In genomic region chr12:91053951-91054715, GRCh38 we compare ENCODE assay signal across 15 cellular contexts. TPM values are rescaled to one million over a fixed set of nuclear protein-coding genes. Genes with fewer than 3 reads are reported as not detected.
DNase-seq lines count a peak whose midpoint lies in the region; ATAC-seq, FAIRE-seq and TF ChIP-seq lines count a peak whose summit lies in the region.
"Had no signal": no experiment of that assay in that cellular context is flagged by ENCODE, and none has a peak within 500 bp of the region (broad histone marks: within the 10 kb centered on the region; RNA-seq: fewer than 3 reads in every experiment).

No MANE protein-coding gene starts in this region.

- H3K4me1 Mint-ChIP-seq in osteocyte (ENCODE audit: unreplicated experiment): peaks cover 16% of the 10 kb centered on the region
- H3K4me1 Mint-ChIP-seq in stimulated activated effector memory CD8-positive, alpha-beta T cell treated with anti-CD3 and anti-CD28 coated beads, Interleukin-12 subunit alpha, Interleukin-12 subunit beta, amount 100 ng/mL, for 72 hours: no peaks in the 10 kb centered on the region
- H3K4me1 Mint-ChIP-seq: activated naive CD4-positive, alpha-beta T cell treated with anti-CD3 and anti-CD28 coated beads, Interleukin-2, amount 50 U/mL, for 24 hours had no signal

- no peaks in the 10 kb centered on the region for H3K36me3 Mint-ChIP-seq in osteocyte (ENCODE audit: unreplicated experiment)
- no peaks in the 10 kb centered on the region for H3K36me3 Mint-ChIP-seq in stimulated activated effector memory CD8-positive, alpha-beta T cell treated with anti-CD3 and anti-CD28 coated beads, Interleukin-12 subunit alpha, Interleukin-12 subunit beta, amount 100 ng/mL, for 72 hours
- H3K36me3 Mint-ChIP-seq: activated naive CD4-positive, alpha-beta T cell treated with anti-CD3 and anti-CD28 coated beads, Interleukin-2, amount 50 U/mL, for 24 hours had no signal

- peaks cover 4% of the 10 kb centered on the region for H3K9me3 Mint-ChIP-seq in osteocyte (ENCODE audit: unreplicated experiment)
- no peaks in the 10 kb centered on the region for H3K9me3 Mint-ChIP-seq in stimulated activated effector memory CD8-positive, alpha-beta T cell treated with anti-CD3 and anti-CD28 coated beads, Interleukin-12 subunit alpha, Interleukin-12 subunit beta, amount 100 ng/mL, for 72 hours
- H3K9me3 Mint-ChIP-seq: activated naive CD4-positive, alpha-beta T cell treated with anti-CD3 and anti-CD28 coated beads, Interleukin-2, amount 50 U/mL, for 24 hours had no signal

- no peak overlapping the region for H3K4me3 Mint-ChIP-seq in osteocyte (ENCODE audit: unreplicated experiment)
- H3K4me3 Mint-ChIP-seq in stimulated activated effector memory CD8-positive, alpha-beta T cell treated with anti-CD3 and anti-CD28 coated beads, Interleukin-12 subunit alpha, Interleukin-12 subunit beta, amount 100 ng/mL, for 72 hours: no peak overlapping the region
- H3K4me3 Mint-ChIP-seq: activated naive CD4-positive, alpha-beta T cell treated with anti-CD3 and anti-CD28 coated beads, Interleukin-2, amount 50 U/mL, for 24 hours had no signal

- TF ChIP-seq CTCF in osteocyte (IDR thresholded peaks at IDR 0.05): no peak

- no peak for ATAC-seq in stimulated activated effector memory CD8-positive, alpha-beta T cell treated with anti-CD3 and anti-CD28 coated beads, Interleukin-12 subunit alpha, Interleukin-12 subunit beta, amount 100 ng/mL, for 72 hours

- FAIRE-seq in endometrium (lab: Jason Lieb, UNC): peak; percentile 94

- H3K27me3 Mint-ChIP-seq in osteocyte (ENCODE audit: unreplicated experiment): no peaks in the 10 kb centered on the region

- DNase-seq in GM03348 (ENCODE audit: low spot score): peak; percentile 4
- DNase-seq in NCI-H2227 treated with DMSO at 0.1 percent for 48 hours (lab: John Stamatoyannopoulos, UW): peak; percentile 41
- DNase-seq in osteocyte (ENCODE audit: extremely low spot score, unreplicated experiment): peak; percentile 83
- DNase-seq in stimulated activated effector memory CD8-positive, alpha-beta T cell treated with anti-CD3 and anti-CD28 coated beads, Interleukin-12 subunit alpha, Interleukin-12 subunit beta, amount 100 ng/mL, for 72 hours (ENCODE audit: low spot score in 2 of 2): no peak
- DNase-seq in activated CD4-positive, alpha-beta T cell treated with anti-CD3 and anti-CD28 coated beads for 48 hours: no peak
- DNase-seq in NCI-H1694 treated with DMSO at 0.1 percent for 48 hours (lab: John Stamatoyannopoulos, UW): no peak
- DNase-seq in stimulated activated CD4-positive, alpha-beta T cell treated with anti-CD3 and anti-CD28 coated beads, Interleukin-4, amount 100 ng/mL, for 1 hour: no peak
- DNase-seq: activated CD4-positive, alpha-beta T cell treated with anti-CD3 and anti-CD28 coated beads, Interleukin-2, amount 50 U/mL, for 1 hour; Caco-2; islet precursor cell; KBM-7; stimulated activated CD4-positive, alpha-beta T cell treated with anti-CD3 and anti-CD28 coated beads, Interleukin-4, amount 100 ng/mL, for 24 hours; substantia nigra had no signal

- H3K27ac Mint-ChIP-seq in osteocyte (ENCODE audit: unreplicated experiment): peak overlapping the region; percentile 56
- no peak overlapping the region for H3K27ac Mint-ChIP-seq in stimulated activated effector memory CD8-positive, alpha-beta T cell treated with anti-CD3 and anti-CD28 coated beads, Interleukin-12 subunit alpha, Interleukin-12 subunit beta, amount 100 ng/mL, for 72 hours
- H3K27ac Mint-ChIP-seq: activated naive CD4-positive, alpha-beta T cell treated with anti-CD3 and anti-CD28 coated beads, Interleukin-2, amount 50 U/mL, for 24 hours had no signal

RNA-seq across cellular contexts. Expression of gene KERA, which starts 3.7 kb away (rescaled TPM):
- not detected in 2 replicates for total RNA-seq in osteocyte
- total RNA-seq: Caco-2 had no signal

RNA-seq across cellular contexts. Expression of gene EPYC, which starts 49.4 kb away (rescaled TPM):
- total RNA-seq in osteocyte: not detected in 2 replicates
- total RNA-seq: Caco-2 had no signal

RNA-seq across cellular contexts. Expression of gene LUM, which starts 57.2 kb away (rescaled TPM):
- 473 and 481 TPM in 2 replicates for total RNA-seq in osteocyte

Comparison
In these comparisons a context has a peak if more than half of its experiments do, and no peak if none do; other contexts are left out.
1. DNase-seq: peak in GM03348 (single experiment), NCI-H2227 treated with DMSO at 0.1 percent for 48 hours (single experiment) and osteocyte (single experiment); none in stimulated activated effector memory CD8-positive, alpha-beta T cell treated with anti-CD3 and anti-CD28 coated beads, Interleukin-12 subunit alpha, Interleukin-12 subunit beta, amount 100 ng/mL, for 72 hours (0 of 2), activated CD4-positive, alpha-beta T cell treated with anti-CD3 and anti-CD28 coated beads for 48 hours (single experiment), NCI-H1694 treated with DMSO at 0.1 percent for 48 hours (single experiment) and stimulated activated CD4-positive, alpha-beta T cell treated with anti-CD3 and anti-CD28 coated beads, Interleukin-4, amount 100 ng/mL, for 1 hour (single experiment).